ENCODE assay signal across 10 cellular contexts in genomic region chr15:43249699-43250203, GRCh38. TPM values are rescaled to one million over a fixed set of nuclear protein-coding genes. Genes with fewer than 3 reads are reported as not detected.
A peak's percentile ranks its signal among the peaks of the same experiment; 100 is the strongest.
DNase-seq lines count a peak whose midpoint lies in the region; ATAC-seq and TF ChIP-seq lines count a peak whose summit lies in the region.
"Had no signal": no experiment of that assay in that cellular context is flagged by ENCODE, and none has a peak within 500 bp of the region (broad histone marks: within the 10 kb centered on the region; RNA-seq: fewer than 3 reads in every experiment).

No MANE protein-coding gene starts in this region.

- peak overlapping the region; percentile 64 for H3K9ac ChIP-seq in OCI-LY3 (ENCODE audit: low read length)

- no peaks in the 10 kb centered on the region for H3K27me3 Mint-ChIP-seq in GM23338 (ENCODE audit: insufficient read depth, low read depth, poor library complexity)

- no peaks in the 10 kb centered on the region for H3F3A ChIP-seq in GM23338 (replicated peaks; ENCODE audit: low read depth)

- H3K27ac Mint-ChIP-seq in GM23338: no peak overlapping the region

- H3K4me3 Mint-ChIP-seq in GM23338: no peak overlapping the region
- H3K4me3 Mint-ChIP-seq: IgD-negative memory B cell had no signal

- no peak overlapping the region for H3K4me2 ChIP-seq in GM23338
- peak overlapping the region; percentile 58 for H3K4me2 ChIP-seq in OCI-LY3 (ENCODE audit: low read length)

- H3K27ac ChIP-seq in GM23338 (ENCODE audit: low read depth) (no peak overlapping the region), OCI-LY3 (ENCODE audit: low read length) (peak overlapping the region; percentile 96)

- POLR2A ChIA-PET in HEK293T (lab: Yijun Ruan, JAX): no interaction called here

- ATAC-seq in GM23338 (no peak), HG03521 (IDR thresholded peaks at IDR 0.05; ENCODE audit: unreplicated experiment) (no peak)

- H3K9me2 ChIP-seq in GM23338 (ENCODE audit: insufficient read depth): 0 out of 2 replicates have a peak, but pooled peaks cover 5% of the 10 kb centered on the region

- H3K27me3 ChIP-seq in GM23338 (ENCODE audit: insufficient read depth) (no peaks in the 10 kb centered on the region), OCI-LY3 (ENCODE audit: low read depth, low read length) (no peaks in the 10 kb centered on the region)

- H4K20me1 ChIP-seq in GM23338 (replicated peaks; ENCODE audit: insufficient read depth): no peaks in the 10 kb centered on the region
- no peaks in the 10 kb centered on the region for H4K20me1 ChIP-seq in OCI-LY3 (ENCODE audit: insufficient read depth, low read length)

- TF ChIP-seq CTCF in GM12864 (IDR thresholded peaks at IDR 0.05; ENCODE audit: low read depth, low read length, missing control alignments): no peak
- TF ChIP-seq CTCF in GM23338 (conservative IDR thresholded peaks at IDR 0.05; ENCODE audit: low read depth in 2 of 2): no peak
- TF ChIP-seq CTCF in OCI-LY3 (IDR thresholded peaks at IDR 0.05; ENCODE audit: low read depth, low read length): no peak

- H3K36me3 Mint-ChIP-seq in GM23338 (ENCODE audit: low read depth): no peaks in the 10 kb centered on the region

- H3K9me3 ChIP-seq in OCI-LY3 (ENCODE audit: insufficient read depth, low read length): no peaks in the 10 kb centered on the region

- H3K36me3 ChIP-seq in GM23338 (ENCODE audit: insufficient read depth) (no peaks in the 10 kb centered on the region), OCI-LY3 (replicated peaks; ENCODE audit: low read depth, low read length) (peaks cover 8% of the 10 kb centered on the region)

- H3K4me1 ChIP-seq in GM23338 (ENCODE audit: insufficient read depth): no peaks in the 10 kb centered on the region
- H3K4me1 ChIP-seq in OCI-LY3 (ENCODE audit: low read length): peaks cover 76% of the 10 kb centered on the region

- no peaks in the 10 kb centered on the region for H3K79me2 ChIP-seq in GM23338 (replicated peaks; ENCODE audit: insufficient read depth)
- no peaks in the 10 kb centered on the region for H3K79me2 ChIP-seq in OCI-LY3 (ENCODE audit: low read length)

- no peak overlapping the region for H3K4me3 ChIP-seq in GM12864 (ENCODE audit: low read depth, low read length)
- no peak overlapping the region for H3K4me3 ChIP-seq in GM23338
- peak overlapping the region; percentile 8; the same call in 1 of the 2 replicates for H3K4me3 ChIP-seq in OCI-LY3 (ENCODE audit: low read length)

- H2AFZ ChIP-seq in GM23338: 0 out of 2 replicates have a peak overlapping the region, but pooled peaks have one; percentile 38
- H2AFZ ChIP-seq in OCI-LY3 (ENCODE audit: low read depth, low read length): peak overlapping the region; percentile 28; the same call in 1 of the 2 replicates

- no peaks in the 10 kb centered on the region for H3K9me3 Mint-ChIP-seq in GM23338
- H3K9me3 Mint-ChIP-seq: IgD-negative memory B cell had no signal

- DNase-seq in GM12864 (ENCODE audit: low read depth) (peak; percentile 69), GM23338 (ENCODE audit: low spot score) (no peak), glomerular visceral epithelial cell (ENCODE audit: extremely low spot score) (peak; percentile 97), putamen (ENCODE audit: low spot score) (no peak), NCI-H446 treated with DMSO at 0.1 percent for 48 hours (lab: John Stamatoyannopoulos, UW) (no peak), HEK293T (ENCODE audit: extremely low spot score) (no peak)

- H3K4me1 Mint-ChIP-seq in GM23338: 0 out of 3 replicates have a peak, but pooled peaks cover 2% of the 10 kb centered on the region

- CTCF ChIA-PET in HEK293T (lab: Yijun Ruan, JAX): no interaction called here

TF ChIP-seq in GM23338, 12 proteins besides CTCF, POLR2A, EP300 and RAD21:
- TF ChIP-seq STAT1 (IDR thresholded peaks at IDR 0.05; ENCODE audit: unreplicated experiment) (no peak), ZNF114 (CRISPR knock-in tag; IDR thresholded peaks at IDR 0.05) (no peak), POLR2AphosphoS5 (IDR thresholded peaks at IDR 0.05; ENCODE audit: low read depth) (no peak), JUNB (IDR thresholded peaks at IDR 0.05; ENCODE audit: unreplicated experiment) (no peak)

TF ChIP-seq in HEK293T, 16 proteins besides CTCF, POLR2A, EP300 and RAD21:
- TF ChIP-seq ARNT (IDR thresholded peaks at IDR 0.05): no peak
- no peak for TF ChIP-seq PKNOX1 (IDR thresholded peaks at IDR 0.05)
- TF ChIP-seq FOXA1 (IDR thresholded peaks at IDR 0.05): no peak
- no peak for TF ChIP-seq LEF1 (IDR thresholded peaks at IDR 0.05; ENCODE audit: borderline replicate concordance)
- no peak for TF ChIP-seq L3MBTL2 (conservative IDR thresholded peaks at IDR 0.05)
- no peak for TF ChIP-seq NFRKB (IDR thresholded peaks at IDR 0.05)
- TF ChIP-seq TARDBP (IDR thresholded peaks at IDR 0.05): no peak
- TF ChIP-seq CTBP1 (IDR thresholded peaks at IDR 0.05; ENCODE audit: borderline replicate concordance): no peak
- TF ChIP-seq SUZ12 (IDR thresholded peaks at IDR 0.05): no peak
- TF ChIP-seq BHLHE40 (IDR thresholded peaks at IDR 0.05; ENCODE audit: borderline replicate concordance): no peak
- TF ChIP-seq ZNF384 (IDR thresholded peaks at IDR 0.05): no peak
- TF ChIP-seq FOXM1 (IDR thresholded peaks at IDR 0.05; ENCODE audit: borderline replicate concordance): no peak
- no peak for TF ChIP-seq SP1 (IDR thresholded peaks at IDR 0.05)
- no peak for TF ChIP-seq ELF4 (IDR thresholded peaks at IDR 0.05)
- no peak for TF ChIP-seq HDGF (IDR thresholded peaks at IDR 0.05; ENCODE audit: borderline replicate concordance)
- TF ChIP-seq FOXK2 (IDR thresholded peaks at IDR 0.05): no peak

RNA-seq across cellular contexts. Expression of gene TGM5, which starts 17.0 kb away (rescaled TPM):
- not detected in 2 replicates for total RNA-seq in GM23338 (2014; rRNA removed; shearing (Covaris generic))
- not detected in 2 replicates for polyA plus RNA-seq in GM23338 (2016; fragmentation: Nextera tagmentation; extraction: Ambion mirVana)
- total RNA-seq: endothelial cell of umbilical vein had no signal
- polyA plus RNA-seq: endothelial cell of umbilical vein, IgD-negative memory B cell had no signal

RNA-seq across cellular contexts. Expression of gene EPB42, which starts 28.9 kb away (rescaled TPM):
- not detected in 2 replicates for total RNA-seq in GM23338 (2014; rRNA removed; shearing (Covaris generic))
- not detected in 2 replicates for polyA plus RNA-seq in GM23338 (2016; fragmentation: Nextera tagmentation; extraction: Ambion mirVana)
- total RNA-seq: endothelial cell of umbilical vein had no signal
- polyA plus RNA-seq: endothelial cell of umbilical vein, IgD-negative memory B cell had no signal

RNA-seq across cellular contexts. Expression of gene TGM7, which starts 52.3 kb away (rescaled TPM):
- not detected in 2 replicates for total RNA-seq in GM23338 (2014; rRNA removed; shearing (Covaris generic))
- polyA plus RNA-seq in GM23338 (2016; fragmentation: Nextera tagmentation; extraction: Ambion mirVana): 0.08 and 0.35 TPM in 2 replicates
- total RNA-seq: endothelial cell of umbilical vein had no signal
- polyA plus RNA-seq: endothelial cell of umbilical vein, IgD-negative memory B cell had no signal

Comparison
In these comparisons a context has a peak if more than half of its experiments do, and no peak if none do; other contexts are left out.
1. DNase-seq: peak in GM12864 (single experiment) and glomerular visceral epithelial cell (single experiment); none in GM23338 (single experiment), putamen (single experiment), NCI-H446 treated with DMSO at 0.1 percent for 48 hours (single experiment) and HEK293T (single experiment).